In the genomic region with DNA sequence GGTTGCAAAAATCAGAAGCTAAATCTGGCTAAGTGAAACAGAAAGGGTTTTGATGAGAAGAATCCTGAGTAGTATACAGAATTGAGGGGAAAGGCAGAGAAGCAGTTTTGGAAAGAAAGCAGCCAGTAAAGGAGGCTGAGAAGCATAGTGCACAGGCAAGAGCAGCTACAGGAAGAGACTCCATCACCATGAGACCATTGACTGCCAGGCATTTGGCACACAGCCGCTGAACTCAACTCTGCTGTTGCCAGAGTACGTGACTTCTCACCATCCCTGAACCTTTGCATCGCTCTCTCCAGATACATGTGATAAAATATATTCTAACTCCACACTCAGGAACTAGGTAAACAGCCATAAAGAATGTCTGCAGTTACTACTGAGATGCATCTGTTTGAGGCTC, we compare ENCODE assay signal across 18 cellular contexts.
DNase-seq lines count a peak whose midpoint lies in the region; ATAC-seq and TF ChIP-seq lines count a peak whose summit lies in the region.
"Had no signal": no experiment of that assay in that cellular context is flagged by ENCODE, and none has a peak within 500 bp of the region (broad histone marks: within the 10 kb centered on the region; RNA-seq: fewer than 3 reads in every experiment).

No MANE protein-coding gene starts in this region.

- intact Hi-C loops in left ventricle myocardium inferior (cut with micrococcal nuclease) (no loop called here), cardiac septum (cut with DNase I) (loop anchor here (5.0 kb wide), 1 partner anchor 39 kb away; no protein-coding TSS in a partner anchor), right cardiac atrium (cut with DNase I) (no loop called here), mammary epithelial cell (cut with micrococcal nuclease) (no loop called here)

- CTCF ChIA-PET in mammary epithelial cell (lab: Charles Lee; ENCODE audit: low non-redundant PET) = no interaction called here

- no peak for DNase-seq in left ventricle myocardium inferior
- no peak for DNase-seq in cardiac septum (ENCODE audit: low spot score)
- DNase-seq in right cardiac atrium = peak in 2 of 3 donors; percentile 42 to 61
- no peak for DNase-seq in NCI-H187 (lab: John Stamatoyannopoulos, UW)
- no peak for DNase-seq in mammary epithelial cell
- DNase-seq: BE2C; C1 segment of cervical spinal cord; CD4-positive, CD25-positive, alpha-beta regulatory T cell; CD8-positive, alpha-beta memory T cell; COR-L47; DMS 273 treated with DMSO at 0.1 percent for 48 hours; DMS53; DND-41; EL had no signal

- H3K36me3 ChIP-seq in left ventricle myocardium inferior (no peaks in the 10 kb centered on the region), mammary epithelial cell (ENCODE audit: insufficient read depth, low read length) (no peaks in the 10 kb centered on the region)
- H3K36me3 ChIP-seq: BE2C, HAP-1 had no signal

- WGBS in right cardiac atrium = 40% methylated on average over 3 of the region's 3 CpGs
- WGBS in mammary epithelial cell (ENCODE audit: low coverage, missing lambda C conversion rate) = 47% methylated on average over 3 of the region's 3 CpGs

- H3K9ac ChIP-seq in mammary epithelial cell (ENCODE audit: insufficient read depth, low read length) = no peak overlapping the region

- ATAC-seq in right cardiac atrium (peak; percentile 46 to 68), GM21447 (IDR thresholded peaks at IDR 0.05; ENCODE audit: unreplicated experiment) (no peak)
- ATAC-seq: GM12878 had no signal

- in situ Hi-C loops in mammary epithelial cell (cut with MboI; ENCODE audit: low sequenced_read_pairs in 2 of 2) = no loop called here

- no peaks in the 10 kb centered on the region for H3K79me2 ChIP-seq in mammary epithelial cell (ENCODE audit: insufficient read depth, low read length)

- no peak overlapping the region for H2AFZ ChIP-seq in mammary epithelial cell (ENCODE audit: low read depth, low read length)

- H3K27me3 ChIP-seq in left ventricle myocardium inferior (ENCODE audit: low read depth) = no peaks in the 10 kb centered on the region
- H3K27me3 ChIP-seq in right cardiac atrium (ENCODE audit: control insufficient read depth, insufficient read depth) = no peaks in the 10 kb centered on the region
- H3K27me3 ChIP-seq in mammary epithelial cell (ENCODE audit: insufficient read depth, low read length) = no peaks in the 10 kb centered on the region
- H3K27me3 ChIP-seq: BE2C had no signal

- no TSS peak for BruUV-seq in mammary epithelial cell (replicated peaks; lab: Mats Ljungman, UMichigan)

- TF ChIP-seq CTCF in left ventricle myocardium inferior (IDR thresholded peaks at IDR 0.05; ENCODE audit: borderline replicate concordance) (no peak), VCaP (conservative IDR thresholded peaks at IDR 0.05) (no peak), mammary epithelial cell (conservative IDR thresholded peaks at IDR 0.05 in 1 of 2, IDR thresholded peaks at IDR 0.05 in 1 of 2; ENCODE audit: extremely low read depth in 1 of 2, insufficient read depth in 1 of 2, low read depth in 1 of 2, low read length in 2 of 2) (no peak)

- dilution Hi-C loops in mammary epithelial cell (cut with HindIII; ENCODE audit: low sequenced_read_pairs) = no loop called here

- no peaks in the 10 kb centered on the region for H4K20me1 ChIP-seq in mammary epithelial cell (ENCODE audit: insufficient read depth, low read length)

- H3K4me3 ChIP-seq in left ventricle myocardium inferior = no peak overlapping the region
- no peak overlapping the region for H3K4me3 ChIP-seq in right cardiac atrium (ENCODE audit: low read length)
- H3K4me3 ChIP-seq in mammary epithelial cell (replicated peaks in 1 of 3; ENCODE audit: insufficient read depth in 1 of 3, low read depth in 2 of 3, low read length in 3 of 3) = no peak overlapping the region
- H3K4me3 ChIP-seq: GM12878, HAP-1 had no signal

- H3K27ac ChIP-seq in left ventricle myocardium inferior (replicated peaks) (peak overlapping the region; percentile 50), VCaP (peak overlapping the region; percentile 31; the same call in 1 of the 2 replicates), right cardiac atrium (ENCODE audit: low read length) (peak overlapping the region; percentile 13), mammary epithelial cell (ENCODE audit: insufficient read depth, low read depth, low read length) (no peak overlapping the region)

- peaks cover 10% of the 10 kb centered on the region for H3K4me1 ChIP-seq in left ventricle myocardium inferior
- H3K4me1 ChIP-seq in right cardiac atrium (ENCODE audit: control insufficient read depth, insufficient read depth, low read length) = peaks cover 8% of the 10 kb centered on the region
- no peaks in the 10 kb centered on the region for H3K4me1 ChIP-seq in mammary epithelial cell (ENCODE audit: insufficient read depth, low read length)
- H3K4me1 ChIP-seq: HAP-1 had no signal

- H3K9me3 ChIP-seq in left ventricle myocardium inferior (replicated peaks) = no peaks in the 10 kb centered on the region
- H3K9me3 ChIP-seq in right cardiac atrium (ENCODE audit: control insufficient read depth, low read length) = no peaks in the 10 kb centered on the region
- no peaks in the 10 kb centered on the region for H3K9me3 ChIP-seq in mammary epithelial cell (replicated peaks; ENCODE audit: insufficient read depth, low read length)
- H3K9me3 ChIP-seq: BE2C, HAP-1 had no signal

- no peak overlapping the region for H3K4me2 ChIP-seq in mammary epithelial cell (ENCODE audit: insufficient read depth, low read depth, low read length)

Comparison
In these comparisons a context has a peak if more than half of its experiments do, and no peak if none do; other contexts are left out.
1. DNase-seq: peak in right cardiac atrium (2 of 3); none in left ventricle myocardium inferior (single experiment), cardiac septum (single experiment), NCI-H187 (0 of 2) and mammary epithelial cell (single experiment).